Comparison of ENCODE assay signal across 28 cellular contexts in the genomic region with DNA sequence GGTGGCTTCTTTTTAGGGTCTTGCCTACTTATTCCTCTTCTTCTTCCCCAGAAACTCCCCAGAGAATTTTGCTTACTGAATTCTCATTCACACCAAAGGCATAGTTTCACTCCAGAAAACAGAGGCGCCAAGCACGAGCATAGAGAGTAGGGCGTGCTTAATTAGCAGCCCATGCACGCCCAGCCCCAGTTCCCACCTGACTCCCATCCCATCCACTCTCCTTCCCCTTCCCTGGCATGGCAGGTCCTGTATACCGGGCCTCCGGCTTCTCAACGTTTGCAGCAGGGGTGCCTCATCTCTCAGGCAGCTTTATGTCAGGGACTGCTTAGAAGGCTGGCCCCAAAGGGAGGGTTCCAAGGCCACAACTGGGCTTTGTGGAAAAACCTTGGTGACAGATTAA.
DNase-seq lines count a peak whose midpoint lies in the region; ATAC-seq, FAIRE-seq and TF ChIP-seq lines count a peak whose summit lies in the region.
"Had no signal": no experiment of that assay in that cellular context is flagged by ENCODE, and none has a peak within 500 bp of the region (broad histone marks: within the 10 kb centered on the region; RNA-seq: fewer than 3 reads in every experiment).

No MANE protein-coding gene starts in this region.

- ATAC-seq in activated naive CD8-positive, alpha-beta T cell treated with anti-CD3 and anti-CD28 coated beads, Interleukin-2, amount 50 U/mL, for 24 hours: no peak
- ATAC-seq: HCT116, mucosa of descending colon, psoas muscle, WTC11 had no signal

- no peak overlapping the region for H3K4me3 ChIP-seq in neutrophil (ENCODE audit: low read depth in 1 of 2, low read length in 1 of 2)
- no peak overlapping the region for H3K4me3 ChIP-seq in tibial artery
- H3K4me3 ChIP-seq: adrenal gland, mucosa of descending colon, psoas muscle had no signal

- peaks cover 31 to 47% of the 10 kb centered on the region in 2 experiments for H3K4me1 ChIP-seq in neutrophil (ENCODE audit: control insufficient read depth in 1 of 2, insufficient read depth in 1 of 2, low read depth in 1 of 2, low read length in 1 of 2)
- H3K4me1 ChIP-seq in tibial artery: peaks cover 0 to 99% (median 71%) of the 10 kb centered on the region in 4 donors
- H3K4me1 ChIP-seq: adrenal gland, psoas muscle had no signal

- H3K4me1 Mint-ChIP-seq in activated naive CD8-positive, alpha-beta T cell (ENCODE audit: low read depth): peaks cover 66% of the 10 kb centered on the region
- H3K4me1 Mint-ChIP-seq in activated naive CD8-positive, alpha-beta T cell treated with anti-CD3 and anti-CD28 coated beads, Interleukin-2, amount 50 U/mL, for 24 hours: peaks cover 44% of the 10 kb centered on the region
- peaks cover 69% of the 10 kb centered on the region for H3K4me1 Mint-ChIP-seq in dendritic cell treated with granulocyte-macrophage colony-stimulating factor and Interleukin-4, amounts not matched to agents 40 ng/mL and 50 ng/mL, for 4 days (ENCODE audit: low read depth)

- DNase-seq in activated naive CD8-positive, alpha-beta T cell treated with anti-CD3 and anti-CD28 coated beads, Interleukin-2, amount 50 U/mL, for 24 hours: no peak
- DNase-seq in tibial artery (no peak), NCI-H510A (lab: John Stamatoyannopoulos, UW) (no peak), putamen (ENCODE audit: low spot score) (no peak), frontal cortex (ENCODE audit: low spot score in 2 of 2) (no peak)
- DNase-seq: activated CD8-positive, alpha-beta memory T cell treated with anti-CD3 and anti-CD28 coated beads, Interleukin-2, amount 50 U/mL, for 48 hours; activated effector memory CD4-positive, alpha-beta T cell treated with Interleukin-2 at 50 U/mL for 16 hours; EL; mucosa of descending colon; NCI-H1105 treated with DMSO at 0.1 percent for 48 hours; NCI-H2029 treated with DMSO at 0.1 percent for 48 hours; NCI-H345; NCI-H82; OCI-M1; psoas muscle; SHP77; small intestine; stimulated activated CD4-positive, alpha-beta T cell treated with anti-CD3 and anti-CD28 coated beads, Interleukin-2, amount 100 ng/mL, for 24 hours; T1000 had no signal

- H3K9me3 Mint-ChIP-seq in activated naive CD8-positive, alpha-beta T cell (ENCODE audit: low read depth): no peaks in the 10 kb centered on the region
- no peaks in the 10 kb centered on the region for H3K9me3 Mint-ChIP-seq in activated naive CD8-positive, alpha-beta T cell treated with anti-CD3 and anti-CD28 coated beads, Interleukin-2, amount 50 U/mL, for 24 hours
- H3K9me3 Mint-ChIP-seq in dendritic cell treated with granulocyte-macrophage colony-stimulating factor and Interleukin-4, amounts not matched to agents 40 ng/mL and 50 ng/mL, for 4 days: no peaks in the 10 kb centered on the region
- H3K9me3 Mint-ChIP-seq: WTC11 had no signal

- FAIRE-seq in frontal cortex (lab: Jason Lieb, UNC): no peak
- FAIRE-seq: GM12892, islet of Langerhans, small intestine had no signal

- no peak for TF ChIP-seq CTCF in neutrophil (IDR thresholded peaks at IDR 0.05)
- no peak for TF ChIP-seq CTCF in tibial artery (IDR thresholded peaks at IDR 0.05)

- H3K9me3 ChIP-seq in neutrophil (no peaks in the 10 kb centered on the region), tibial artery (no peaks in the 10 kb centered on the region)
- H3K9me3 ChIP-seq: adrenal gland, mucosa of descending colon, psoas muscle had no signal

- peaks cover 9% of the 10 kb centered on the region for H3K36me3 Mint-ChIP-seq in activated naive CD8-positive, alpha-beta T cell
- peaks cover 22% of the 10 kb centered on the region for H3K36me3 Mint-ChIP-seq in activated naive CD8-positive, alpha-beta T cell treated with anti-CD3 and anti-CD28 coated beads, Interleukin-2, amount 50 U/mL, for 24 hours (ENCODE audit: low read depth)
- H3K36me3 Mint-ChIP-seq in dendritic cell treated with granulocyte-macrophage colony-stimulating factor and Interleukin-4, amounts not matched to agents 40 ng/mL and 50 ng/mL, for 4 days (ENCODE audit: low read depth): peaks cover 81% of the 10 kb centered on the region
- H3K36me3 Mint-ChIP-seq: IgD-negative memory B cell had no signal

- H3K27ac Mint-ChIP-seq in activated naive CD8-positive, alpha-beta T cell: peak overlapping the region; percentile 75
- no peak overlapping the region for H3K27ac Mint-ChIP-seq in activated naive CD8-positive, alpha-beta T cell treated with anti-CD3 and anti-CD28 coated beads, Interleukin-2, amount 50 U/mL, for 24 hours
- peak overlapping the region; percentile 6 for H3K27ac Mint-ChIP-seq in dendritic cell treated with granulocyte-macrophage colony-stimulating factor and Interleukin-4, amounts not matched to agents 40 ng/mL and 50 ng/mL, for 4 days

- intact Hi-C loops in dendritic cell treated with granulocyte-macrophage colony-stimulating factor and Interleukin-4, amounts not matched to agents 40 ng/mL and 50 ng/mL, for 4 days (cut with micrococcal nuclease): no loop called here
- intact Hi-C loops in tibial artery (cut with DNase I; ENCODE audit: low total_unique reads): no loop called here

- peaks cover 83% of the 10 kb centered on the region for H3K36me3 ChIP-seq in neutrophil
- H3K36me3 ChIP-seq in tibial artery: peaks cover 30 to 64% (median 39%) of the 10 kb centered on the region in 3 donors

- no peaks in the 10 kb centered on the region for H3K27me3 ChIP-seq in neutrophil
- H3K27me3 ChIP-seq in tibial artery: no peaks in the 10 kb centered on the region
- H3K27me3 ChIP-seq: adrenal gland had no signal

- no peaks in the 10 kb centered on the region for H3K27me3 Mint-ChIP-seq in activated naive CD8-positive, alpha-beta T cell
- no peaks in the 10 kb centered on the region for H3K27me3 Mint-ChIP-seq in activated naive CD8-positive, alpha-beta T cell treated with anti-CD3 and anti-CD28 coated beads, Interleukin-2, amount 50 U/mL, for 24 hours
- H3K27me3 Mint-ChIP-seq in dendritic cell treated with granulocyte-macrophage colony-stimulating factor and Interleukin-4, amounts not matched to agents 40 ng/mL and 50 ng/mL, for 4 days: no peaks in the 10 kb centered on the region

- H3K4me3 Mint-ChIP-seq in activated naive CD8-positive, alpha-beta T cell: no peak overlapping the region
- no peak overlapping the region for H3K4me3 Mint-ChIP-seq in activated naive CD8-positive, alpha-beta T cell treated with anti-CD3 and anti-CD28 coated beads, Interleukin-2, amount 50 U/mL, for 24 hours
- no peak overlapping the region for H3K4me3 Mint-ChIP-seq in dendritic cell treated with granulocyte-macrophage colony-stimulating factor and Interleukin-4, amounts not matched to agents 40 ng/mL and 50 ng/mL, for 4 days
- H3K4me3 Mint-ChIP-seq: IgD-negative memory B cell, WTC11 had no signal

- H3K27ac ChIP-seq in neutrophil (peak overlapping the region; percentile 97), tibial artery (peak overlapping the region; percentile 77 to 100)
- H3K27ac ChIP-seq: adrenal gland, psoas muscle had no signal
